ENCODE assay signal across 1 cellular context in the genomic region with DNA sequence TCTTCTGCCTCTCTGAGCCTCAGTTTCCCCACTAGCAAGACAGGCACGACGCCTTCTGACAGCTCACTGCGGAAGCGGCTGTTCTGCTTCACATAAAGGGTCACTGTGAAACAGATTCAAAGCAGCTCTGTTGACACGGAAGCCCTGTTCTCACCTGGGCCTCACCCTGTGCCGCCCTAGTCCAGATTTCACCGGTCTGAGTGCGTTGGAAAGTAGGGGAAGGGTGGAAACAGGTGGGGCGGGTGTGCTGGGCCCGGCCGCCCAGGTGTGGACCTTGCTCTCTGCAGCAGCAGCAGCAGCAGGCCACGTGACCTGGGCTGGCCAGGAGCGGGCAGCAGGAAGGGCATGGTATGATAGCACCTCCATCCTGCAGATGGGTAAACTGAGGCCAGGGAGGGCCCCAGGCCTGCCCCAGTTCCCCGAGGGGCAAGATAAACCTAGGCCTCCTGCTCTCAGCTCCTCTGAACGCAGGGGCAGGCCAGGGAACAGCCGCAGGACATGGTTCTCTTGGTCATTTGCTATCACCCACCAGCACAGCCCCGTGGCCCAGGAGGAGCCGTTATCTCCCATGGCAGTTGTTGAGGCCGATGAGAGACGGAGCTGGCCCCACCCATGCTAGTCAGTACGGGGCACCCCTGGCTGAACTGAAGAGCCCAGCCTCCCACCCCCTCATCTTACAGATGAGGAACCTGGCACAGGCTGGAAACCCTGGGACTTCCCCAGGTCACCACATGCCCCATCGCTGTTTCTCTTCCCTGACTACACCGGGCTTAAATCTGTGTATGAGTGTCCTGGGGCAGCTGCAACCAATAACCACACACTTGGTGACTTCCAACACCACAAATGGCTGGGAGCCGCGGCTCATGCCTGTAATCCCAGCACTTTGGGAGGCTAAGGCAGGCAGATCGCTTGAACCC.
A peak's percentile ranks its signal among the peaks of the same experiment; 100 is the strongest.
TF ChIP-seq lines count a peak whose summit lies in the region.

No MANE protein-coding gene starts in this region.

TF ChIP-seq in GM12878, 131 proteins besides CTCF, POLR2A, EP300 and RAD21 (continues in another document):
- peak in 1 of 2 experiments; percentile 43; a peak in 1 of 4 replicates for TF ChIP-seq BHLHE40 (IDR thresholded peaks at IDR 0.05; ENCODE audit: borderline replicate concordance in 1 of 2, low read depth in 2 of 2, low read length in 1 of 2)
- TF ChIP-seq SMC3 (IDR thresholded peaks at IDR 0.05; ENCODE audit: borderline replicate concordance, low read length), result no peak
- TF ChIP-seq WRNIP1 (IDR thresholded peaks at IDR 0.05; ENCODE audit: borderline replicate concordance, low read depth, low read length), result no peak
- no peak for TF ChIP-seq POLR2AphosphoS2 (IDR thresholded peaks at IDR 0.05; ENCODE audit: low read depth, low read length)
- TF ChIP-seq SIN3A (IDR thresholded peaks at IDR 0.05; ENCODE audit: low read depth, low read length), result no peak
- TF ChIP-seq, protein P1, sequence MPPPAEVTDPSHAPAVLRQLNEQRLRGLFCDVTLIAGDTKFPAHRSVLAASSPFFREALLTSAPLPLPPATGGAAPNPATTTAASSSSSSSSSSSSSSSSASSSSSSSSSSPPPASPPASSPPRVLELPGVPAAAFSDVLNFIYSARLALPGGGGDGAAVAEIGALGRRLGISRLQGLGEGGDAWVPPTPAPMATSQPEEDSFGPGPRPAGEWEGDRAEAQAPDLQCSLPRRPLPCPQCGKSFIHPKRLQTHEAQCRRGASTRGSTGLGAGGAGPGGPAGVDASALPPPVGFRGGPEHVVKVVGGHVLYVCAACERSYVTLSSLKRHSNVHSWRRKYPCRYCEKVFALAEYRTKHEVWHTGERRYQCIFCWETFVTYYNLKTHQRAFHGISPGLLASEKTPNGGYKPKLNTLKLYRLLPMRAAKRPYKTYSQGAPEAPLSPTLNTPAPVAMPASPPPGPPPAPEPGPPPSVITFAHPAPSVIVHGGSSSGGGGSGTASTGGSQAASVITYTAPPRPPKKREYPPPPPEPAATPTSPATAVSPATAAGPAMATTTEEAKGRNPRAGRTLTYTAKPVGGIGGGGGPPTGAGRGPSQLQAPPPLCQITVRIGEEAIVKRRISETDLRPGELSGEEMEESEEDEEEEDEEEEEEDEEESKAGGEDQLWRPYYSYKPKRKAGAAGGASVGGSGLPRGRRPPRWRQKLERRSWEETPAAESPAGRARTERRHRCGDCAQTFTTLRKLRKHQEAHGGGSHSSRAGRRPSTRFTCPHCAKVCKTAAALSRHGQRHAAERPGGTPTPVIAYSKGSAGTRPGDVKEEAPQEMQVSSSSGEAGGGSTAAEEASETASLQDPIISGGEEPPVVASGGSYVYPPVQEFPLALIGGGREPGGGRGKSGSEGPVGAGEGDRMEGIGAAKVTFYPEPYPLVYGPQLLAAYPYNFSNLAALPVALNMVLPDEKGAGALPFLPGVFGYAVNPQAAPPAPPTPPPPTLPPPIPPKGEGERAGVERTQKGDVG (CRISPR knock-in tag; IDR thresholded peaks at IDR 0.05), result no peak
- TF ChIP-seq POU2F2 (IDR thresholded peaks at IDR 0.05; ENCODE audit: borderline replicate concordance, low read depth, low read length), result no peak
- TF ChIP-seq, protein P2, sequence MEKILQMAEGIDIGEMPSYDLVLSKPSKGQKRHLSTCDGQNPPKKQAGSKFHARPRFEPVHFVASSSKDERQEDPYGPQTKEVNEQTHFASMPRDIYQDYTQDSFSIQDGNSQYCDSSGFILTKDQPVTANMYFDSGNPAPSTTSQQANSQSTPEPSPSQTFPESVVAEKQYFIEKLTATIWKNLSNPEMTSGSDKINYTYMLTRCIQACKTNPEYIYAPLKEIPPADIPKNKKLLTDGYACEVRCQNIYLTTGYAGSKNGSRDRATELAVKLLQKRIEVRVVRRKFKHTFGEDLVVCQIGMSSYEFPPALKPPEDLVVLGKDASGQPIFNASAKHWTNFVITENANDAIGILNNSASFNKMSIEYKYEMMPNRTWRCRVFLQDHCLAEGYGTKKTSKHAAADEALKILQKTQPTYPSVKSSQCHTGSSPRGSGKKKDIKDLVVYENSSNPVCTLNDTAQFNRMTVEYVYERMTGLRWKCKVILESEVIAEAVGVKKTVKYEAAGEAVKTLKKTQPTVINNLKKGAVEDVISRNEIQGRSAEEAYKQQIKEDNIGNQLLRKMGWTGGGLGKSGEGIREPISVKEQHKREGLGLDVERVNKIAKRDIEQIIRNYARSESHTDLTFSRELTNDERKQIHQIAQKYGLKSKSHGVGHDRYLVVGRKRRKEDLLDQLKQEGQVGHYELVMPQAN (conservative IDR thresholded peaks at IDR 0.05), result no peak
- TF ChIP-seq ZSCAN29 (IDR thresholded peaks at IDR 0.05), result no peak
- TF ChIP-seq, protein P3, sequence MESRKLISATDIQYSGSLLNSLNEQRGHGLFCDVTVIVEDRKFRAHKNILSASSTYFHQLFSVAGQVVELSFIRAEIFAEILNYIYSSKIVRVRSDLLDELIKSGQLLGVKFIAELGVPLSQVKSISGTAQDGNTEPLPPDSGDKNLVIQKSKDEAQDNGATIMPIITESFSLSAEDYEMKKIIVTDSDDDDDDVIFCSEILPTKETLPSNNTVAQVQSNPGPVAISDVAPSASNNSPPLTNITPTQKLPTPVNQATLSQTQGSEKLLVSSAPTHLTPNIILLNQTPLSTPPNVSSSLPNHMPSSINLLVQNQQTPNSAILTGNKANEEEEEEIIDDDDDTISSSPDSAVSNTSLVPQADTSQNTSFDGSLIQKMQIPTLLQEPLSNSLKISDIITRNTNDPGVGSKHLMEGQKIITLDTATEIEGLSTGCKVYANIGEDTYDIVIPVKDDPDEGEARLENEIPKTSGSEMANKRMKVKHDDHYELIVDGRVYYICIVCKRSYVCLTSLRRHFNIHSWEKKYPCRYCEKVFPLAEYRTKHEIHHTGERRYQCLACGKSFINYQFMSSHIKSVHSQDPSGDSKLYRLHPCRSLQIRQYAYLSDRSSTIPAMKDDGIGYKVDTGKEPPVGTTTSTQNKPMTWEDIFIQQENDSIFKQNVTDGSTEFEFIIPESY (IDR thresholded peaks at IDR 0.05), result no peak
- TF ChIP-seq FOXK2 (IDR thresholded peaks at IDR 0.05), result no peak
- TF ChIP-seq TARDBP (IDR thresholded peaks at IDR 0.05; ENCODE audit: borderline replicate concordance), result no peak
- peak; percentile 57; the same call in 1 of the 2 replicates for TF ChIP-seq GATAD2B (conservative IDR thresholded peaks at IDR 0.05; ENCODE audit: low read depth)
- no peak for TF ChIP-seq ZNF384 (IDR thresholded peaks at IDR 0.05; ENCODE audit: borderline replicate concordance, low read depth, low read length)
- TF ChIP-seq, protein P4, sequence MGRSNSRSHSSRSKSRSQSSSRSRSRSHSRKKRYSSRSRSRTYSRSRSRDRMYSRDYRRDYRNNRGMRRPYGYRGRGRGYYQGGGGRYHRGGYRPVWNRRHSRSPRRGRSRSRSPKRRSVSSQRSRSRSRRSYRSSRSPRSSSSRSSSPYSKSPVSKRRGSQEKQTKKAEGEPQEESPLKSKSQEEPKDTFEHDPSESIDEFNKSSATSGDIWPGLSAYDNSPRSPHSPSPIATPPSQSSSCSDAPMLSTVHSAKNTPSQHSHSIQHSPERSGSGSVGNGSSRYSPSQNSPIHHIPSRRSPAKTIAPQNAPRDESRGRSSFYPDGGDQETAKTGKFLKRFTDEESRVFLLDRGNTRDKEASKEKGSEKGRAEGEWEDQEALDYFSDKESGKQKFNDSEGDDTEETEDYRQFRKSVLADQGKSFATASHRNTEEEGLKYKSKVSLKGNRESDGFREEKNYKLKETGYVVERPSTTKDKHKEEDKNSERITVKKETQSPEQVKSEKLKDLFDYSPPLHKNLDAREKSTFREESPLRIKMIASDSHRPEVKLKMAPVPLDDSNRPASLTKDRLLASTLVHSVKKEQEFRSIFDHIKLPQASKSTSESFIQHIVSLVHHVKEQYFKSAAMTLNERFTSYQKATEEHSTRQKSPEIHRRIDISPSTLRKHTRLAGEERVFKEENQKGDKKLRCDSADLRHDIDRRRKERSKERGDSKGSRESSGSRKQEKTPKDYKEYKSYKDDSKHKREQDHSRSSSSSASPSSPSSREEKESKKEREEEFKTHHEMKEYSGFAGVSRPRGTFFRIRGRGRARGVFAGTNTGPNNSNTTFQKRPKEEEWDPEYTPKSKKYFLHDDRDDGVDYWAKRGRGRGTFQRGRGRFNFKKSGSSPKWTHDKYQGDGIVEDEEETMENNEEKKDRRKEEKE (IDR thresholded peaks at IDR 0.05), result no peak
- TF ChIP-seq TCF3 (IDR thresholded peaks at IDR 0.05; ENCODE audit: borderline replicate concordance, insufficient read depth, low read depth, low read length), result 0 out of 2 replicates have a peak, but pooled peaks have one; percentile 37
- TF ChIP-seq CEBPB (IDR thresholded peaks at IDR 0.05; ENCODE audit: borderline replicate concordance in 1 of 2, low read depth in 2 of 2, low read length in 2 of 2), result no peak
- TF ChIP-seq RCOR1 (conservative IDR thresholded peaks at IDR 0.05; ENCODE audit: low read depth, low read length), result no peak
- no peak for TF ChIP-seq TCF7 (IDR thresholded peaks at IDR 0.05; ENCODE audit: borderline replicate concordance)
- 0 out of 2 replicates have a peak, but pooled peaks have one; percentile 20 for TF ChIP-seq ZNF207 (IDR thresholded peaks at IDR 0.05; ENCODE audit: borderline replicate concordance)
- TF ChIP-seq SUPT20H (IDR thresholded peaks at IDR 0.05; ENCODE audit: borderline replicate concordance, control insufficient read depth, low read depth, low read length), result no peak
- TF ChIP-seq, protein P5, sequence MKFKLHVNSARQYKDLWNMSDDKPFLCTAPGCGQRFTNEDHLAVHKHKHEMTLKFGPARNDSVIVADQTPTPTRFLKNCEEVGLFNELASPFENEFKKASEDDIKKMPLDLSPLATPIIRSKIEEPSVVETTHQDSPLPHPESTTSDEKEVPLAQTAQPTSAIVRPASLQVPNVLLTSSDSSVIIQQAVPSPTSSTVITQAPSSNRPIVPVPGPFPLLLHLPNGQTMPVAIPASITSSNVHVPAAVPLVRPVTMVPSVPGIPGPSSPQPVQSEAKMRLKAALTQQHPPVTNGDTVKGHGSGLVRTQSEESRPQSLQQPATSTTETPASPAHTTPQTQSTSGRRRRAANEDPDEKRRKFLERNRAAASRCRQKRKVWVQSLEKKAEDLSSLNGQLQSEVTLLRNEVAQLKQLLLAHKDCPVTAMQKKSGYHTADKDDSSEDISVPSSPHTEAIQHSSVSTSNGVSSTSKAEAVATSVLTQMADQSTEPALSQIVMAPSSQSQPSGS (IDR thresholded peaks at IDR 0.05; ENCODE audit: low read length), result no peak
- peak; percentile 71 for TF ChIP-seq DPF2 (IDR thresholded peaks at IDR 0.05)
- no peak for TF ChIP-seq BMI1 (IDR thresholded peaks at IDR 0.05; ENCODE audit: borderline replicate concordance)
- no peak for TF ChIP-seq PML (IDR thresholded peaks at IDR 0.05; ENCODE audit: low read length)
- no peak for TF ChIP-seq ZZZ3 (IDR thresholded peaks at IDR 0.05; ENCODE audit: control insufficient read depth, insufficient read length, low read depth)
- peak; percentile 78 for TF ChIP-seq EED (IDR thresholded peaks at IDR 0.05; ENCODE audit: low read depth)
- TF ChIP-seq, protein P6, sequence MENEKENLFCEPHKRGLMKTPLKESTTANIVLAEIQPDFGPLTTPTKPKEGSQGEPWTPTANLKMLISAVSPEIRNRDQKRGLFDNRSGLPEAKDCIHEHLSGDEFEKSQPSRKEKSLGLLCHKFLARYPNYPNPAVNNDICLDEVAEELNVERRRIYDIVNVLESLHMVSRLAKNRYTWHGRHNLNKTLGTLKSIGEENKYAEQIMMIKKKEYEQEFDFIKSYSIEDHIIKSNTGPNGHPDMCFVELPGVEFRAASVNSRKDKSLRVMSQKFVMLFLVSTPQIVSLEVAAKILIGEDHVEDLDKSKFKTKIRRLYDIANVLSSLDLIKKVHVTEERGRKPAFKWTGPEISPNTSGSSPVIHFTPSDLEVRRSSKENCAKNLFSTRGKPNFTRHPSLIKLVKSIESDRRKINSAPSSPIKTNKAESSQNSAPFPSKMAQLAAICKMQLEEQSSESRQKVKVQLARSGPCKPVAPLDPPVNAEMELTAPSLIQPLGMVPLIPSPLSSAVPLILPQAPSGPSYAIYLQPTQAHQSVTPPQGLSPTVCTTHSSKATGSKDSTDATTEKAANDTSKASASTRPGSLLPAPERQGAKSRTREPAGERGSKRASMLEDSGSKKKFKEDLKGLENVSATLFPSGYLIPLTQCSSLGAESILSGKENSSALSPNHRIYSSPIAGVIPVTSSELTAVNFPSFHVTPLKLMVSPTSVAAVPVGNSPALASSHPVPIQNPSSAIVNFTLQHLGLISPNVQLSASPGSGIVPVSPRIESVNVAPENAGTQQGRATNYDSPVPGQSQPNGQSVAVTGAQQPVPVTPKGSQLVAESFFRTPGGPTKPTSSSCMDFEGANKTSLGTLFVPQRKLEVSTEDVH (IDR thresholded peaks at IDR 0.05; ENCODE audit: low read depth, partially characterized antibody), result no peak
- TF ChIP-seq, protein P7, sequence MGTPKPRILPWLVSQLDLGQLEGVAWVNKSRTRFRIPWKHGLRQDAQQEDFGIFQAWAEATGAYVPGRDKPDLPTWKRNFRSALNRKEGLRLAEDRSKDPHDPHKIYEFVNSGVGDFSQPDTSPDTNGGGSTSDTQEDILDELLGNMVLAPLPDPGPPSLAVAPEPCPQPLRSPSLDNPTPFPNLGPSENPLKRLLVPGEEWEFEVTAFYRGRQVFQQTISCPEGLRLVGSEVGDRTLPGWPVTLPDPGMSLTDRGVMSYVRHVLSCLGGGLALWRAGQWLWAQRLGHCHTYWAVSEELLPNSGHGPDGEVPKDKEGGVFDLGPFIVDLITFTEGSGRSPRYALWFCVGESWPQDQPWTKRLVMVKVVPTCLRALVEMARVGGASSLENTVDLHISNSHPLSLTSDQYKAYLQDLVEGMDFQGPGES (IDR thresholded peaks at IDR 0.05), result no peak
- TF ChIP-seq IKZF2 (IDR thresholded peaks at IDR 0.05), result peak; percentile 74 to 78
- TF ChIP-seq MTA3 (IDR thresholded peaks at IDR 0.05; ENCODE audit: borderline replicate concordance, low read length), result no peak
- no peak for TF ChIP-seq MEF2A (IDR thresholded peaks at IDR 0.05; ENCODE audit: insufficient read depth, low read depth, low read length)
- TF ChIP-seq, protein P8, sequence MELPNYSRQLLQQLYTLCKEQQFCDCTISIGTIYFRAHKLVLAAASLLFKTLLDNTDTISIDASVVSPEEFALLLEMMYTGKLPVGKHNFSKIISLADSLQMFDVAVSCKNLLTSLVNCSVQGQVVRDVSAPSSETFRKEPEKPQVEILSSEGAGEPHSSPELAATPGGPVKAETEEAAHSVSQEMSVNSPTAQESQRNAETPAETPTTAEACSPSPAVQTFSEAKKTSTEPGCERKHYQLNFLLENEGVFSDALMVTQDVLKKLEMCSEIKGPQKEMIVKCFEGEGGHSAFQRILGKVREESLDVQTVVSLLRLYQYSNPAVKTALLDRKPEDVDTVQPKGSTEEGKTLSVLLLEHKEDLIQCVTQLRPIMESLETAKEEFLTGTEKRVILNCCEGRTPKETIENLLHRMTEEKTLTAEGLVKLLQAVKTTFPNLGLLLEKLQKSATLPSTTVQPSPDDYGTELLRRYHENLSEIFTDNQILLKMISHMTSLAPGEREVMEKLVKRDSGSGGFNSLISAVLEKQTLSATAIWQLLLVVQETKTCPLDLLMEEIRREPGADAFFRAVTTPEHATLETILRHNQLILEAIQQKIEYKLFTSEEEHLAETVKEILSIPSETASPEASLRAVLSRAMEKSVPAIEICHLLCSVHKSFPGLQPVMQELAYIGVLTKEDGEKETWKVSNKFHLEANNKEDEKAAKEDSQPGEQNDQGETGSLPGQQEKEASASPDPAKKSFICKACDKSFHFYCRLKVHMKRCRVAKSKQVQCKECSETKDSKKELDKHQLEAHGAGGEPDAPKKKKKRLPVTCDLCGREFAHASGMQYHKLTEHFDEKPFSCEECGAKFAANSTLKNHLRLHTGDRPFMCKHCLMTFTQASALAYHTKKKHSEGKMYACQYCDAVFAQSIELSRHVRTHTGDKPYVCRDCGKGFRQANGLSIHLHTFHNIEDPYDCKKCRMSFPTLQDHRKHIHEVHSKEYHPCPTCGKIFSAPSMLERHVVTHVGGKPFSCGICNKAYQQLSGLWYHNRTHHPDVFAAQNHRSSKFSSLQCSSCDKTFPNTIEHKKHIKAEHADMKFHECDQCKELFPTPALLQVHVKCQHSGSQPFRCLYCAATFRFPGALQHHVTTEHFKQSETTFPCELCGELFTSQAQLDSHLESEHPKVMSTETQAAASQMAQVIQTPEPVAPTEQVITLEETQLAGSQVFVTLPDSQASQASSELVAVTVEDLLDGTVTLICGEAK (IDR thresholded peaks at IDR 0.05; ENCODE audit: borderline replicate concordance), result no peak
- no peak for TF ChIP-seq NFIC (IDR thresholded peaks at IDR 0.05; ENCODE audit: low read depth, low read length)
